In the genomic region with DNA sequence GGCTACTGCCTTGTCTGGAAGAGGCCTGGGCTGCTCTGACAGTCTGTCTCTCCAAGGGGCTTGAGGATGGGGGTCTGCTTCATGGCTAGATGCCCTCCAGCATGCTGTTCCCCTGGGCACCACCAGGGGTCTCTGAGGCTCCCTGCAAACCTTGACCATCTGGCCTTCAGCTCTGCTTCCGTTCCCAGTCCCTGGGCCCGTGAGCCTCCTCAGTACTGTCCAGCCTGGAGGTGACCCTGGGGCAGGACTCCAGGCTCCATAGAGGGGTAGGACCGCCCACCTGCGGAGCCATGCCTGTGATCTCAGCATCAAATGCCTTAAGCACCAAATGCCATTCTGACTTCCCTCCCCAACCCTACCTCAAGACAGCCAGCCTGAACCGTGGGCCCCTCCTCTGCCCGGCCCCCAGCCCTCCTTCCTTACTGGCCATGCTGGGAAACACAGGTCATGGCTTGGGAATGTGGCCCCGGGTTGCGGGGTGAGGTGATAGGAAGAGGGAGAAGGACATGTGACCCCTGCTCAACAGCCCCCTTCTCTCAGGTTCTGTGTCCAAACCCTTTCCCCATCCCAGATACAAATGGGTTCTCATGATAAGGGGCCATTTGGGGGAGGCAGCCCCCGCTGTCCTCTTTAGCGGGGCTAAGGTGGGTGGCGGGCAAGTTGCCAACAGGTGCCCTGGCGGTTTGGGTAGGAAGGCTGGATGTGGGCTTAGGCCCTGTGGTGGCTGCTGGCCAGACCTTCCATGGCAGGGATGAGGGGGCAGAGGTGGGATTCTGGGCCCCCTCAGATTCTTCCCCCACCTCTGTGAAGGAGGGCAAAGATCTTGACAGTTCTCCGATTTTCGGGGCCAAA, we compare ENCODE assay signal across 8 cellular contexts. TPM values are rescaled to one million over a fixed set of nuclear protein-coding genes. Genes with fewer than 3 reads are reported as not detected.
DNase-seq lines count a peak whose midpoint lies in the region; ATAC-seq and TF ChIP-seq lines count a peak whose summit lies in the region.

No MANE protein-coding gene starts in this region.

- no peak overlapping the region for H2AFZ ChIP-seq in OCI-LY1 (ENCODE audit: low read length)

- H4K20me1 ChIP-seq in OCI-LY1 (ENCODE audit: insufficient read depth, low read length), result no peaks in the 10 kb centered on the region

- no peaks in the 10 kb centered on the region for H3K4me1 ChIP-seq in OCI-LY1 (ENCODE audit: insufficient read depth, low read length, severe bottlenecking)
- peaks cover 48% of the 10 kb centered on the region for H3K4me1 ChIP-seq in cardiac muscle cell (ENCODE audit: low read depth)
- peaks cover 45% of the 10 kb centered on the region for H3K4me1 ChIP-seq in rectal smooth muscle tissue (ENCODE audit: control insufficient read depth, insufficient read depth, low read length)

- no peaks in the 10 kb centered on the region for H3K9me3 ChIP-seq in OCI-LY1 (ENCODE audit: low read length)
- H3K9me3 ChIP-seq in cardiac muscle cell (ENCODE audit: low read depth), result no peaks in the 10 kb centered on the region

- no peaks in the 10 kb centered on the region for H3K9me2 ChIP-seq in OCI-LY1 (ENCODE audit: low read depth, low read length)

- H3K4me2 ChIP-seq in OCI-LY1 (ENCODE audit: low read length), result no peak overlapping the region

- no peaks in the 10 kb centered on the region for H3F3A ChIP-seq in OCI-LY1 (ENCODE audit: insufficient read depth, low read length)

- H3K4me3 ChIP-seq in OCI-LY1 (ENCODE audit: low read depth, low read length, poor library complexity, severe bottlenecking), result no peak overlapping the region
- no peak overlapping the region for H3K4me3 ChIP-seq in cardiac muscle cell
- H3K4me3 ChIP-seq in rectal smooth muscle tissue (ENCODE audit: low read length), result no peak overlapping the region

- no peaks in the 10 kb centered on the region; the same call in 1 of the 2 replicates for H3K27me3 ChIP-seq in OCI-LY1 (ENCODE audit: insufficient read depth, low read length)
- no peaks in the 10 kb centered on the region for H3K27me3 ChIP-seq in cardiac muscle cell
- no peaks in the 10 kb centered on the region for H3K27me3 ChIP-seq in rectal smooth muscle tissue (ENCODE audit: control insufficient read depth, insufficient read depth, low read length)

- H3K27ac ChIP-seq in OCI-LY1 (ENCODE audit: low read depth, low read length, poor library complexity, severe bottlenecking) (no peak overlapping the region), cardiac muscle cell (peak overlapping the region; percentile 93), rectal smooth muscle tissue (ENCODE audit: low read depth, low read length) (peak overlapping the region; percentile 99)

- peak; percentile 77 for TF ChIP-seq CTCF in OCI-LY1 (IDR thresholded peaks at IDR 0.05; ENCODE audit: low read length)
- TF ChIP-seq CTCF in cardiac muscle cell (IDR thresholded peaks at IDR 0.05; ENCODE audit: low read depth, low read length), result peak; percentile 96

- H3K36me3 ChIP-seq in OCI-LY1 (ENCODE audit: insufficient read depth, low read length) (no peaks in the 10 kb centered on the region), cardiac muscle cell (peaks cover 18% of the 10 kb centered on the region), rectal smooth muscle tissue (ENCODE audit: control insufficient read depth, insufficient read depth, low read length) (no peaks in the 10 kb centered on the region)

- H3K9ac ChIP-seq in OCI-LY1 (ENCODE audit: low read length) (no peak overlapping the region), rectal smooth muscle tissue (ENCODE audit: low read length) (peak overlapping the region; percentile 41)

- ATAC-seq in HG02870 (IDR thresholded peaks at IDR 0.05; ENCODE audit: unreplicated experiment), result peak; percentile 66

- no peaks in the 10 kb centered on the region for H3K79me2 ChIP-seq in OCI-LY1 (ENCODE audit: insufficient read depth, low read length)

- DNase-seq in SKM-1 treated with dmso at 0.1 percent for 144 hours (lab: John Stamatoyannopoulos, UW; ENCODE audit: unreplicated experiment) (peak; percentile 20), SKM-1 (lab: John Stamatoyannopoulos, UW; ENCODE audit: unreplicated experiment) (no peak), cardiac muscle cell (ENCODE audit: low read depth in 1 of 2, low spot score in 1 of 2) (peak; percentile 70 to 88), NCI-H128 (lab: John Stamatoyannopoulos, UW; ENCODE audit: unreplicated experiment) (no peak)
- DNase-seq in activated naive CD4-positive, alpha-beta T cell treated with anti-CD3 and anti-CD28 coated beads, Interleukin-2, amount 50 U/mL, for 16 hours, result peak; percentile 43

RNA-seq across cellular contexts. Expression of a gene that starts 25.0 kb away (rescaled TPM):
- total RNA-seq in cardiac muscle cell, result 275 and 292 TPM in 2 replicates
- 185 and 188 TPM in 2 replicates for polyA plus RNA-seq in cardiac muscle cell

RNA-seq across cellular contexts. Expression of a gene that starts 39.0 kb away (rescaled TPM):
- total RNA-seq in cardiac muscle cell, result 35.0 and 45.5 TPM in 2 replicates
- polyA plus RNA-seq in cardiac muscle cell, result 52.7 and 67.5 TPM in 2 replicates

RNA-seq across cellular contexts. Expression of a gene that starts 41.5 kb away (rescaled TPM):
- total RNA-seq in cardiac muscle cell, result 37.2 and 47.0 TPM in 2 replicates
- 17.5 and 20.4 TPM in 2 replicates for polyA plus RNA-seq in cardiac muscle cell

RNA-seq across cellular contexts. Expression of a gene that starts 54.6 kb away (rescaled TPM):
- total RNA-seq in cardiac muscle cell, result 6.4 and 9.5 TPM in 2 replicates
- 3.3 and 4.3 TPM in 2 replicates for polyA plus RNA-seq in cardiac muscle cell

Comparison
In these comparisons a context has a peak if more than half of its experiments do, and no peak if none do; other contexts are left out.
1. DNase-seq: peak in SKM-1 treated with dmso at 0.1 percent for 144 hours (single experiment), activated naive CD4-positive, alpha-beta T cell treated with anti-CD3 and anti-CD28 coated beads, Interleukin-2, amount 50 U/mL, for 16 hours (single experiment) and cardiac muscle cell (2 of 2); none in SKM-1 (single experiment) and NCI-H128 (single experiment).